Comparison of ENCODE assay signal across 8 cellular contexts in the genomic region with DNA sequence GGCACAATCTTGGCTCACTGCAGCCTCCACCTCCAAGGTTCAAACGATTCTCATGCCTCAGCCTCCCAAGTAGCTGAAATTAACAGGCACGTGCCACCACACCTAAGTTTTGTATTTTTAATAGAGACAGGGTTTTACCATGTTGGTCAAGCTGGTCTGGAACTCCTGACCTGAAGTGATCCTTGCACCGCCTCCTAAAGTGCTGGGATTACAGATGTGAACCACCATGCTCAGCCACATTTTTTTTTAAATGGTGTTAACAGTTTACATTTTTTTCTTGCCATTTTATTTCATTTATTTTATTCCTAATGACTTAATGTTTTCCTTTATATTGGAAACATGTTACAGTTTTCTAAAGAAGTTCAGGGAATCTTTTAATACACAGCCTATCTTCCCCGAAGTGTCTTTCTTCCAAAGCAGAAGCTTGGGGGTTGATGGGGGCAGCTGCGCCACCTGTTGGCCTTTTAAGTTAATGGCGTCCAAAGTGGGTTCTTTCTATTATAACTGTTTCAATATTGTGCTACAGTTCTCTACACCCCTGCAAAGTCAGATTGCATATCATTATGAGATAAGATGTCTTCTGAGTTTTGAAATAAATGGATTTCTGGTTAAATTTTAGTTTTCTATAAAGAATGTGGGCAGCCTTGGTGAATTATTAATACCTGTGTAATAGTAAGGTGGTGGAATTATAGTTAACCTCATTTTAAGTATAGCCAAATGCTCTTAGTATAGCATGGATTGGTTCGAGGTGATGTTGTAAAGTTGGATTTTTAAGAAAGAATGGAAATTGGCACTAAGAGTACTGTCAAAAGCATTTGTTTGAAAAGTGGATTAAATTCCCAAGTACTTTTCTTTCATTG. TPM values are rescaled to one million over a fixed set of nuclear protein-coding genes. Genes with fewer than 3 reads are reported as not detected.
A peak's percentile ranks its signal among the peaks of the same experiment; 100 is the strongest.
DNase-seq lines count a peak whose midpoint lies in the region; ATAC-seq and TF ChIP-seq lines count a peak whose summit lies in the region.

No MANE protein-coding gene starts in this region.

- ATAC-seq in psoas muscle, result peak; percentile 54 to 87 (median 68)
- no peak for ATAC-seq in HG03378 (IDR thresholded peaks at IDR 0.05; ENCODE audit: unreplicated experiment)
- ATAC-seq in HG02759 (IDR thresholded peaks at IDR 0.05; ENCODE audit: unreplicated experiment), result no peak

- H3K9me3 ChIP-seq in SK-N-MC (ENCODE audit: low read depth, low read length), result no peaks in the 10 kb centered on the region
- H3K9me3 ChIP-seq in psoas muscle, result no peaks in the 10 kb centered on the region

- no peak overlapping the region for H3K9ac ChIP-seq in SK-N-MC (ENCODE audit: insufficient read length)

- H3K4me1 ChIP-seq in psoas muscle, result no peaks in the 10 kb centered on the region

- peaks cover 84% of the 10 kb centered on the region for H3K36me3 ChIP-seq in SK-N-MC (ENCODE audit: insufficient read depth, low read length)
- peaks cover 18 to 82% of the 10 kb centered on the region in 2 donors for H3K36me3 ChIP-seq in psoas muscle (ENCODE audit: insufficient read depth in 1 of 2, low read depth in 1 of 2)

- peak; percentile 85 for TF ChIP-seq CTCF in LNCAP (IDR thresholded peaks at IDR 0.05)
- TF ChIP-seq CTCF in glutamatergic neuron (IDR thresholded peaks at IDR 0.05; ENCODE audit: partially characterized antibody, unreplicated experiment), result peak; percentile 77
- peak; percentile 86 for TF ChIP-seq CTCF in psoas muscle (IDR thresholded peaks at IDR 0.05)

- H3K9me3 Mint-ChIP-seq in glutamatergic neuron (ENCODE audit: unreplicated experiment), result no peaks in the 10 kb centered on the region

- H3K4me1 Mint-ChIP-seq in glutamatergic neuron (ENCODE audit: low read depth, unreplicated experiment), result no peaks in the 10 kb centered on the region

- H3K4me3 ChIP-seq in SK-N-MC, result no peak overlapping the region
- H3K4me3 ChIP-seq in psoas muscle, result no peak overlapping the region

- no peaks in the 10 kb centered on the region for H3K27me3 ChIP-seq in psoas muscle (ENCODE audit: insufficient read depth in 3 of 3, low read length in 2 of 3)

- H3K36me3 Mint-ChIP-seq in glutamatergic neuron (ENCODE audit: unreplicated experiment), result no peaks in the 10 kb centered on the region

- WGBS in psoas muscle, 3 donors, result 50 to 52% (median 50%) methylated on average over 7 of the region's 7 CpGs

- H3K27me3 Mint-ChIP-seq in glutamatergic neuron (ENCODE audit: unreplicated experiment), result no peaks in the 10 kb centered on the region

- intact Hi-C loops in psoas muscle (cut with DNase I), result loop anchor here (1.0 to 5.0 kb wide), 3 partner anchors 105 to 128 kb away; no protein-coding TSS in a partner anchor

- DNase-seq in Daoy (ENCODE audit: low read depth) (peak; percentile 50), SK-N-MC (ENCODE audit: low read depth, low spot score) (peak; percentile 28), glutamatergic neuron (peak; percentile 58), psoas muscle (peak; percentile 52 to 63)
- DNase-seq in activated naive CD4-positive, alpha-beta T cell treated with anti-CD3 and anti-CD28 coated beads, Interleukin-2, amount 50 U/mL, for 16 hours, result peak; percentile 52

- H3K4me3 Mint-ChIP-seq in glutamatergic neuron (ENCODE audit: unreplicated experiment), result no peak overlapping the region

- no peak overlapping the region for H3K27ac Mint-ChIP-seq in glutamatergic neuron (ENCODE audit: unreplicated experiment)

- H3K27ac ChIP-seq in SK-N-MC (no peak overlapping the region), psoas muscle (no peak overlapping the region)

RNA-seq across cellular contexts. Expression of a gene that starts 42.0 kb away (rescaled TPM):
- 18.5 and 37.1 TPM in 2 replicates for total RNA-seq in Daoy (2014; rRNA removed; shearing (Covaris generic))
- total RNA-seq in glutamatergic neuron (ENCODE audit: unreplicated experiment), result 458 TPM
- 10 to 100 TPM; 21.7 to 43.1 (median 28.0) TPM for total RNA-seq in psoas muscle
- polyA plus RNA-seq in psoas muscle, result 10 to 100 TPM; 16.0 to 26.0 (median 19.7) TPM

Comparison
In these comparisons a context has a peak if more than half of its experiments do, and no peak if none do; other contexts are left out.
1. ATAC-seq: peak in psoas muscle (4 of 4); none in HG03378 (single experiment) and HG02759 (single experiment).
2. RNA of a gene that starts 42.0 kb away (total RNA-seq): 458 TPM in glutamatergic neuron (single experiment); 18.5 to 37.1 TPM in Daoy and 21.7 to 43.1 TPM in psoas muscle; every median in the first group is over 10 times any median in the second.
3. Peak in every context shown above with its lines, with median percentiles within 50 percentile points of each other: DNase-seq and CTCF ChIP-seq.